Comparison of ENCODE assay signal across 8 cellular contexts in the genomic region with DNA sequence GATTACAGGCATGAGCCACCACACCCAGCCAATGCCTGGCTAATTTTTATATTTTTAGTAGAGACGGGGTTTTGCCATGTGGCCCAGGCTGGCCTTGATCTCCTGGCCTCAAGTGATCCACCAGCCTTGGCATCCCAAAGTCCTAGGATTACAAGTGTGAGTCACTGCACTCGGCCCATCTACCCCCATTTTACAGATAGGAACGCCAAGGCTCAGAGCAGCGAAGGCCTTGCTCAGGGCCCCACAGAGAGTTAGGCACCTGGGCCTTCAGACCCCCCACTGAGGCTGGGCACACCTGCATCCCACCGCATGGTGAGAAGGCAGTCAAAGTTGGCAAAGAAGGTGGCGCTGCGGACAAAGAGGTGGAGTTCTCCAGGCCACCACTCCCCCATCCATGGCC.
"Had no signal": no experiment of that assay in that cellular context is flagged by ENCODE, and none has a peak within 500 bp of the region (broad histone marks: within the 10 kb centered on the region; RNA-seq: fewer than 3 reads in every experiment).

No MANE protein-coding gene starts in this region.

- ATAC-seq: HCT116 had no signal

- DNase-seq: GM23248, GOT3, HFFc6, KG1 had no signal

- H3K4me3 ChIP-seq: GM23248, HAP-1 had no signal

- H3K27ac ChIP-seq: GM23248 had no signal

- H3K4me1 ChIP-seq: HAP-1 had no signal

- H2AFZ ChIP-seq: GM23248 had no signal

- FAIRE-seq: H54, HTR-8/SVneo had no signal

- H3K9ac ChIP-seq: GM23248 had no signal

- H3K9me3 ChIP-seq: HAP-1 had no signal

- H3K36me3 ChIP-seq: HAP-1 had no signal
